ENCODE assay signal across 4 cellular contexts in genomic region chr9:102905795-102906194, GRCh38.
DNase-seq lines count a peak whose midpoint lies in the region; ATAC-seq, FAIRE-seq and TF ChIP-seq lines count a peak whose summit lies in the region.
"Not testable (repeated sequence)": the region's sequence is repeated elsewhere in the genome, so short reads cannot be mapped to it uniquely, and the experiment has no call there.

No MANE protein-coding gene starts in this region.

- intact Hi-C loops in K562 (cut with micrococcal nuclease); Right ventricle myocardium inferior (cut with DNase I): not testable (repeated sequence)

- not testable (repeated sequence) for BruUV-seq in K562 (replicated peaks; lab: Mats Ljungman, UMichigan)

- not testable (repeated sequence) for H3K4me2 ChIP-seq in K562 (ENCODE audit: insufficient read depth, low read length)

- WGBS in K562 (ENCODE audit: insufficient coverage, low coverage, missing lambda C conversion rate), result 2% methylated on average over 6 of the region's 8 CpGs

- POLR2A ChIA-PET in K562 (lab: Yijun Ruan, JAX), result not testable (repeated sequence)

- in situ Hi-C loops in K562 (cut with MboI), result not testable (repeated sequence)

- not testable (repeated sequence) for H3K4me3 ChIP-seq in BE2C (ENCODE audit: low read depth, low read length); K562

- not testable (repeated sequence) for TF ChIP-seq RAD21 in Ishikawa (IDR thresholded peaks at IDR 0.05; ENCODE audit: low read depth); K562 (CRISPR knock-in tag; conservative IDR thresholded peaks at IDR 0.05 in 1 of 2, IDR thresholded peaks at IDR 0.05 in 1 of 2)

- H3K9ac ChIP-seq in K562 (ENCODE audit: insufficient read depth in 1 of 2, low read depth in 2 of 2, low read length in 2 of 2), result not testable (repeated sequence)

- not testable (repeated sequence) for TF ChIP-seq CTCF in BE2C (IDR thresholded peaks at IDR 0.05; ENCODE audit: low read depth, low read length); K562 (IDR thresholded peaks at IDR 0.05 in 2 of 3, conservative IDR thresholded peaks at IDR 0.05 in 1 of 3; ENCODE audit: insufficient read depth in 2 of 3, low read depth in 1 of 3, low read length in 3 of 3)

- not testable (repeated sequence) for H3K27me3 ChIP-seq in BE2C; K562 (ENCODE audit: control insufficient read depth in 2 of 2, insufficient read depth in 2 of 2, low read length in 2 of 2)

- H3K4me1 ChIP-seq in BE2C; K562 (replicated peaks in 1 of 2; ENCODE audit: control insufficient read depth in 2 of 2, insufficient read depth in 2 of 2, low read length in 2 of 2): not testable (repeated sequence)

- H3K27ac ChIP-seq in K562 (ENCODE audit: extremely low read depth, low read depth, low read length), result not testable (repeated sequence)

- H3K79me2 ChIP-seq in K562 (ENCODE audit: control insufficient read depth, insufficient read depth, low read length), result not testable (repeated sequence)

- DNase-seq in BE2C (peak; percentile 27), Right ventricle myocardium inferior (ENCODE audit: missing footprints) (peak; percentile 40)
- DNase-seq in K562 (ENCODE audit: extremely low read depth in 1 of 4, low spot score in 3 of 4), result not testable (repeated sequence)

- FAIRE-seq in K562 (lab: Jason Lieb, UNC), result not testable (repeated sequence)

- H3K36me3 ChIP-seq in BE2C; K562 (ENCODE audit: control insufficient read depth, insufficient read depth, low read length): not testable (repeated sequence)

- not testable (repeated sequence) for H2AFZ ChIP-seq in K562 (ENCODE audit: low read depth, low read length)

- TF ChIP-seq EP300 in Ishikawa (IDR thresholded peaks at IDR 0.05; ENCODE audit: borderline replicate concordance); K562 (IDR thresholded peaks at IDR 0.05; ENCODE audit: low read length): not testable (repeated sequence)

- ATAC-seq in K562, Right ventricle myocardium inferior: not testable (repeated sequence)

- CTCF ChIA-PET in K562 (lab: Yijun Ruan, JAX; ENCODE audit: low intra/inter-chr PET ratio), result not testable (repeated sequence)

- not testable (repeated sequence) for H3K9me3 ChIP-seq in BE2C; K562 (replicated peaks; ENCODE audit: control insufficient read depth, insufficient read depth, low read depth, low read length)

- not testable (repeated sequence) for H3K9me1 ChIP-seq in K562 (ENCODE audit: control insufficient read depth, insufficient read depth, low read length)

- H4K20me1 ChIP-seq in K562 (replicated peaks; ENCODE audit: control insufficient read depth, insufficient read depth, low read length), result not testable (repeated sequence)

- not testable (repeated sequence) for TF ChIP-seq POLR2A in K562 (conservative IDR thresholded peaks at IDR 0.05)

TF ChIP-seq in Ishikawa, 13 proteins besides CTCF, POLR2A, EP300 and RAD21:
- TF ChIP-seq NFIC (IDR thresholded peaks at IDR 0.05), result 0 out of 2 replicates have a peak, but pooled peaks have one; percentile 15

TF ChIP-seq in K562, 482 proteins besides CTCF, POLR2A, EP300 and RAD21:
- peak; percentile 75 for TF ChIP-seq NFIC (IDR thresholded peaks at IDR 0.05)
